In the genomic region with DNA sequence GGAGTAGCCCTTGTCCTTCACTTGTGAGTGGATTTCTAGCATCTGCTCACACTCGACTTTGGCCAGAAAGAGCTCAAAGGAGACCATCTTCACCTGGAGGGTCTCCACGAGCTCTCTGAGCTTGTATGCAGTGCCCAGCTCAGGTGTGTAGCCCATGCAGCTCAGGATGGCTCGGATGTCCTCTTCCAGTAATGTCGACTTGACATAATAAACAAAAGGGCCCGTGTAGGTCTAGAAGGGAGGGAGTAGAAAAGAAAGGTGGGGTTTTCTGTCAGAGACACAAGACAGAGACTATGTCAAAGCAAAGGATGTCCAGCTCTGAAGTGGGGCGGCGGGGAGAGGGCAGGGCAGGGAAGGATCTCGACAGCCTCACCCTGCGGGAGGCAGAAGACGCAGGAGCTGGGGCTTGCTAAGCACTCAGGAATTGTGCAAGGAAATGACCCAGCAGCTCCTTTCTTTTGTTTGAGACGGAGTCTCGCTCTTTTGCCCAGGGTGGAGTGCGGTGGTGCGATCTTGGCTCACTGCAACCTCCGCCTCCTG, we compare ENCODE assay signal across 19 cellular contexts.
"Had no signal": no experiment of that assay in that cellular context is flagged by ENCODE, and none has a peak within 500 bp of the region (broad histone marks: within the 10 kb centered on the region; RNA-seq: fewer than 3 reads in every experiment).

No MANE protein-coding gene starts in this region.

- H3K4me3 ChIP-seq: esophagus muscularis mucosa, gastrocnemius medialis, hepatocyte, suprapubic skin, thyroid gland, upper lobe of left lung, vagina had no signal

- ATAC-seq: gastrocnemius medialis; left colon; natural killer cell treated with Interleukin-12 subunit alpha and Interleukin-12 subunit beta and Interleukin-15 and Interleukin-18, amount 100 ng/mL, for 72 hours; stimulated activated naive CD8-positive, alpha-beta T cell treated with anti-CD3 and anti-CD28 coated beads, Interleukin-15, Interleukin-2, amounts not matched to agents 100 U/mL and 50 U/mL, for 24 hours had no signal

- H3K27me3 ChIP-seq: esophagus muscularis mucosa, gastrocnemius medialis, hepatocyte, neutrophil, suprapubic skin, thyroid gland, upper lobe of left lung, vagina had no signal

- H3K27ac ChIP-seq: epithelial cell of prostate, esophagus muscularis mucosa, hepatocyte, neutrophil, suprapubic skin, upper lobe of left lung, vagina had no signal

- H3K4me1 ChIP-seq: suprapubic skin had no signal

- H3K27ac Mint-ChIP-seq: natural killer cell treated with Interleukin-12 subunit alpha and Interleukin-12 subunit beta and Interleukin-15 and Interleukin-18, amount 100 ng/mL, for 72 hours had no signal

- H3K4me3 Mint-ChIP-seq: central memory CD8-positive, alpha-beta T cell; natural killer cell treated with Interleukin-12 subunit alpha and Interleukin-12 subunit beta and Interleukin-15 and Interleukin-18, amount 100 ng/mL, for 72 hours had no signal

- DNase-seq: effector memory CD4-positive, alpha-beta T cell; gastrocnemius medialis; glutamatergic neuron; kidney; mammary epithelial cell; small intestine; stimulated activated CD4-positive, alpha-beta T cell treated with anti-CD3 and anti-CD28 coated beads, Interleukin-2, amount 100 ng/mL, for 48 hours; stimulated activated naive CD8-positive, alpha-beta T cell treated with anti-CD3 and anti-CD28 coated beads, Interleukin-15, Interleukin-2, amounts not matched to agents 100 U/mL and 50 U/mL, for 24 hours; thyroid gland had no signal

- H3K9me3 ChIP-seq: esophagus muscularis mucosa, gastrocnemius medialis, neutrophil, suprapubic skin, thyroid gland, upper lobe of left lung, vagina had no signal

- H3K9me3 Mint-ChIP-seq: central memory CD8-positive, alpha-beta T cell; natural killer cell treated with Interleukin-12 subunit alpha and Interleukin-12 subunit beta and Interleukin-15 and Interleukin-18, amount 100 ng/mL, for 72 hours had no signal

- H3K27me3 Mint-ChIP-seq: central memory CD8-positive, alpha-beta T cell; natural killer cell treated with Interleukin-12 subunit alpha and Interleukin-12 subunit beta and Interleukin-15 and Interleukin-18, amount 100 ng/mL, for 72 hours had no signal
